9 cellular contexts compared by ENCODE assay signal in the genomic region with DNA sequence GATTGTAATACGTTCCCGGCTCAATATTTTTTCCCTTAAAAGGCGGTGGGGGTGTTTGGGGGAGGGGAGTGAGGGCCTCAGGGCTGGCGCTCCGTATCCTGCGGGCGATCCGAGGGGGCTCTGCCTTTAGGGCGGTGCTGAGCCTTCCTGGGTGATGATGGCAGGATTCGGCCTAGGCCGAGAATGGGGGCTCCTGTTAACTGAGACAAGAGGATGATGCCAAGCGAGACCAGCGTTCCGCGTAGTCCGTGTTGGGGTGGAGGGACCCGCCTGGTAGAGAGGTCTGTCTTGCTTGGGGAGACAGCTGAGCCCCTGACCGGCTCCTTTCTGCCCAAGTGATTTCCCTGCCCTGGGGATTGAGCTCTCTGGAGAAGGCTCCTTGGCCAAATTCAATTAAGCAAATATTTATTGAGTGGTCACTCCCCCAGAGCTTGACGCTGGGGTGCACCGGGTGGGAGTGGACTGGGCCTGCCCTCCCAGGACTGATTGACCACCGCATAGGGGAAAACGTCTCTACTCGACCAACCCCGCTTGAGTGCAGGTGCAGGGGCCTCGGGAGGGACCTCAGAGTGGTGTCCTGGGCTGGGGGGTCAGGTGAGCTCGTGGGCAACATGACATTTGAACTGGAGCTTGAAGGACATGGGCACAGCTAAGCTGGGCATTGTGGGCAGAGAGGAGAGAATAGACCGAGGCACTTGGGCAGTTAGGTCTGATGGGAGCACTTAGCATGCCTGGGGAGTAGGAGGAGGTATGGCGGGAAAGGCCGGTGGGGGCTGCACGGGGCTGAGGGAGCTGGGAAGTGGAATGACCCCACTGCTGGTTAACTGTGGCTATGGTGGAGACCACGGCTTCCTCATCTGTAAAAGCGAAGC. TPM values are rescaled to one million over a fixed set of nuclear protein-coding genes. Genes with fewer than 3 reads are reported as not detected.
DNase-seq lines count a peak whose midpoint lies in the region; ATAC-seq, FAIRE-seq and TF ChIP-seq lines count a peak whose summit lies in the region.
"Had no signal": no experiment of that assay in that cellular context is flagged by ENCODE, and none has a peak within 500 bp of the region (broad histone marks: within the 10 kb centered on the region; RNA-seq: fewer than 3 reads in every experiment).

No MANE protein-coding gene starts in this region.

- 0 out of 6 replicates have a peak, but pooled peaks of 1 of the 3 experiments have one; percentile 11 for TF ChIP-seq CTCF in K562 (IDR thresholded peaks at IDR 0.05 in 2 of 3, conservative IDR thresholded peaks at IDR 0.05 in 1 of 3; ENCODE audit: insufficient read depth in 2 of 3, low read depth in 1 of 3, low read length in 3 of 3)
- TF ChIP-seq CTCF in upper lobe of right lung (IDR thresholded peaks at IDR 0.05) = no peak
- no peak for TF ChIP-seq CTCF in omental fat pad (IDR thresholded peaks at IDR 0.05)

- no peak for DNase-seq in activated naive CD4-positive, alpha-beta T cell treated with anti-CD3 and anti-CD28 coated beads, Interleukin-2, amount 10 ng/mL, durations not matched to agents 7 days and 5 days
- no peak for DNase-seq in activated naive CD4-positive, alpha-beta T cell (lab: John Stamatoyannopoulos, UW)
- DNase-seq in K562 (ENCODE audit: extremely low read depth in 1 of 4, low spot score in 3 of 4) (peak in 1 of 4 experiments; percentile 56), upper lobe of right lung (peak; percentile 58), EL (no peak), omental fat pad (ENCODE audit: low spot score) (no peak), AG20443 (ENCODE audit: low spot score) (no peak)
- DNase-seq: foreskin melanocyte had no signal

- H3K36me3 ChIP-seq in K562 (ENCODE audit: control insufficient read depth, insufficient read depth, low read length) (no peaks in the 10 kb centered on the region), muscle layer of duodenum (ENCODE audit: control insufficient read depth in 1 of 2, insufficient read depth in 2 of 2, low read length in 2 of 2) (no peaks in the 10 kb centered on the region), upper lobe of right lung (no peaks in the 10 kb centered on the region)

- no peak for FAIRE-seq in K562 (lab: Jason Lieb, UNC)

- H3K9me3 ChIP-seq in K562 (replicated peaks; ENCODE audit: control insufficient read depth, insufficient read depth, low read depth, low read length) = no peaks in the 10 kb centered on the region
- H3K9me3 ChIP-seq in muscle layer of duodenum (ENCODE audit: control insufficient read depth in 1 of 2, low read length in 2 of 2) = no peaks in the 10 kb centered on the region
- H3K9me3 ChIP-seq in upper lobe of right lung = no peaks in the 10 kb centered on the region

- no peak for ATAC-seq in K562
- ATAC-seq in upper lobe of right lung = no peak
- no peak for ATAC-seq in omental fat pad (ENCODE audit: low FRiP score)

- intact Hi-C loops in K562 (cut with micrococcal nuclease) = no loop called here
- intact Hi-C loops in upper lobe of right lung (cut with DNase I) = no loop called here

- CTCF ChIA-PET in activated naive CD4-positive, alpha-beta T cell treated with anti-CD3 and anti-CD28 coated beads, Interleukin-2, amount 10 ng/mL, durations not matched to agents 7 days and 5 days (lab: Charles Lee) = no interaction called here
- CTCF ChIA-PET in K562 (lab: Yijun Ruan, JAX; ENCODE audit: low intra/inter-chr PET ratio) = interaction anchor here (0.9 kb wide), 1 partner anchor 15 kb away, joined by 3 read pairs; no protein-coding TSS in a partner anchor

- WGBS in K562 (ENCODE audit: insufficient coverage, low coverage, missing lambda C conversion rate) = 31% methylated on average over 32 of the region's 32 CpGs

- H3K4me3 ChIP-seq in K562 = no peak overlapping the region
- H3K4me3 ChIP-seq in muscle layer of duodenum (ENCODE audit: low read depth in 1 of 2, low read length in 2 of 2) = peak overlapping the region; percentile 44 to 67
- peak overlapping the region; percentile 46 for H3K4me3 ChIP-seq in upper lobe of right lung

- no peak overlapping the region for H3K27ac ChIP-seq in K562 (ENCODE audit: extremely low read depth, low read depth, low read length)
- peak overlapping the region; percentile 64 for H3K27ac ChIP-seq in muscle layer of duodenum (ENCODE audit: low read length)
- H3K27ac ChIP-seq in upper lobe of right lung = no peak overlapping the region

- H3K9me3 Mint-ChIP-seq in activated naive CD4-positive, alpha-beta T cell treated with anti-CD3 and anti-CD28 coated beads, Interleukin-2, amount 10 ng/mL, durations not matched to agents 7 days and 5 days = no peaks in the 10 kb centered on the region

- TF ChIP-seq POLR2A in K562 (conservative IDR thresholded peaks at IDR 0.05) = no peak

- H3K27me3 Mint-ChIP-seq in activated naive CD4-positive, alpha-beta T cell treated with anti-CD3 and anti-CD28 coated beads, Interleukin-2, amount 10 ng/mL, durations not matched to agents 7 days and 5 days = peaks cover 78% of the 10 kb centered on the region

- H4K20me1 ChIP-seq in K562 (replicated peaks; ENCODE audit: control insufficient read depth, insufficient read depth, low read length) = peaks cover 79% of the 10 kb centered on the region

- H3K9ac ChIP-seq in K562 (ENCODE audit: insufficient read depth in 1 of 2, low read depth in 2 of 2, low read length in 2 of 2) = peak overlapping the region in 1 of 2 experiments; percentile 67; a peak in 1 of 4 replicates

- peaks cover 12% of the 10 kb centered on the region for H3K4me1 Mint-ChIP-seq in activated naive CD4-positive, alpha-beta T cell treated with anti-CD3 and anti-CD28 coated beads, Interleukin-2, amount 10 ng/mL, durations not matched to agents 7 days and 5 days

- H3K4me1 ChIP-seq in K562 (replicated peaks in 1 of 2; ENCODE audit: control insufficient read depth in 2 of 2, insufficient read depth in 2 of 2, low read length in 2 of 2) (peaks cover 4 to 22% of the 10 kb centered on the region in 2 experiments; a peak in 4 of 5 replicates), muscle layer of duodenum (ENCODE audit: control insufficient read depth in 1 of 2, insufficient read depth in 2 of 2, low read length in 2 of 2) (peaks cover 0 to 20% of the 10 kb centered on the region in 2 donors), upper lobe of right lung (no peaks in the 10 kb centered on the region)

- no peak overlapping the region for H3K4me2 ChIP-seq in K562 (ENCODE audit: insufficient read depth, low read length)

- no peak overlapping the region for H3K27ac Mint-ChIP-seq in activated naive CD4-positive, alpha-beta T cell treated with anti-CD3 and anti-CD28 coated beads, Interleukin-2, amount 10 ng/mL, durations not matched to agents 7 days and 5 days

- peaks cover 69 to 91% of the 10 kb centered on the region in 2 experiments for H3K27me3 ChIP-seq in K562 (ENCODE audit: control insufficient read depth in 2 of 2, insufficient read depth in 2 of 2, low read length in 2 of 2)
- H3K27me3 ChIP-seq in muscle layer of duodenum (ENCODE audit: low read depth, low read length) = no peaks in the 10 kb centered on the region
- no peaks in the 10 kb centered on the region for H3K27me3 ChIP-seq in upper lobe of right lung

- BruUV-seq in K562 (replicated peaks; lab: Mats Ljungman, UMichigan) = no TSS peak

- H3K4me3 Mint-ChIP-seq in activated naive CD4-positive, alpha-beta T cell treated with anti-CD3 and anti-CD28 coated beads, Interleukin-2, amount 10 ng/mL, durations not matched to agents 7 days and 5 days = peak overlapping the region; percentile 52

- no peak for TF ChIP-seq RAD21 in K562 (CRISPR knock-in tag; conservative IDR thresholded peaks at IDR 0.05 in 1 of 2, IDR thresholded peaks at IDR 0.05 in 1 of 2)

- POLR2A ChIA-PET in K562 (lab: Yijun Ruan, JAX) = interaction anchor here (0.5 to 9.8 kb wide), 26 partner anchors 6 to 202 kb away, joined by 3 to 136 read pairs (median 4); no protein-coding TSS in a partner anchor

- no peaks in the 10 kb centered on the region for H3K79me2 ChIP-seq in K562 (ENCODE audit: control insufficient read depth, insufficient read depth, low read length)

- H2AFZ ChIP-seq in K562 (ENCODE audit: low read depth, low read length) = no peak overlapping the region

- TF ChIP-seq EP300 in K562 (IDR thresholded peaks at IDR 0.05; ENCODE audit: low read length) = no peak

- peaks cover 14% of the 10 kb centered on the region for H3K9me1 ChIP-seq in K562 (ENCODE audit: control insufficient read depth, insufficient read depth, low read length)

- H3K36me3 Mint-ChIP-seq in activated naive CD4-positive, alpha-beta T cell treated with anti-CD3 and anti-CD28 coated beads, Interleukin-2, amount 10 ng/mL, durations not matched to agents 7 days and 5 days = no peaks in the 10 kb centered on the region

- in situ Hi-C loops in K562 (cut with MboI) = no loop called here

RNA-seq across cellular contexts. Expression of a gene that starts 1.1 kb away (rescaled TPM):
- total RNA-seq in K562 (2011; cell fraction: chromatin; rRNA removed; ENCODE audit: low replicate concordance) = 0.79 and 1.2 TPM in 2 replicates
- total RNA-seq in K562 (2011; cell fraction: nucleolus; rRNA removed) = 0.50 and 0.79 TPM in 2 replicates
- 0.29 and 0.46 TPM in 2 replicates for total RNA-seq in K562 (2011; cell fraction: nucleoplasm; rRNA removed)
- total RNA-seq in K562 (2014; rRNA removed) (0.14 and 0.24 TPM in 2 replicates), K562 (2014; rRNA removed; fragmentation: Illumina TruSeq; extraction: Trizol) (0.04 and 0.10 TPM in 2 replicates), K562 (2015; rRNA removed; fragmentation: Illumina TruSeq; extraction: Trizol) (0.04 and 0.11 TPM in 2 replicates), K562 (2021) (0.22 and 0.74 TPM in 2 replicates), upper lobe of right lung (3.0 TPM), omental fat pad (10 to 100 TPM in 3 of 4 donors, 1 to 10 TPM in 1; 8.6 to 25.1 (median 16.5) TPM)
- polyA plus RNA-seq in K562 (2011; rRNA removed) (0.13 and 0.22 TPM in 2 replicates), K562 (2014; fragmentation: Illumina TruSeq; extraction: Trizol) (0.12 and 0.13 TPM in 2 replicates), K562 (2014; fragmentation: Nextera tagmentation; extraction: Ambion mirVana) (not detected), K562 (2014; rRNA removed) (0.18 TPM in 1 of 2 replicates, not detected in the other)
- 0.15 and 0.31 TPM in 2 replicates for polyA plus RNA-seq in K562 (2011; cell fraction: cytosol; rRNA removed)
- polyA plus RNA-seq in K562 (2011; cell fraction: nucleus; rRNA removed) = 0.35 and 0.60 TPM in 2 replicates
- 0.14 and 0.26 TPM in 2 replicates for polyA plus RNA-seq in K562 (2012)
- polyA minus RNA-seq in K562 (2011; rRNA and poly(A)+ RNA removed) = 0.21 and 0.32 TPM in 2 replicates
- 0.57 TPM in 1 of 2 replicates, not detected in the other for polyA minus RNA-seq in K562 (2011; cell fraction: cytosol; rRNA and poly(A)+ RNA removed)
- 0.40 and 0.67 TPM in 2 replicates for polyA minus RNA-seq in K562 (2011; cell fraction: nucleus; rRNA and poly(A)+ RNA removed)
